1 cellular context compared by ENCODE assay signal in genomic region chr19:7980168-7980567, GRCh38.
TF ChIP-seq lines count a peak whose summit lies in the region.

No MANE protein-coding gene starts in this region.

TF ChIP-seq in GM23338, 12 proteins besides CTCF, POLR2A, EP300 and RAD21 (continued from another document):
- TF ChIP-seq ZNF462 (CRISPR knock-in tag; IDR thresholded peaks at IDR 0.05): no peak
- TF ChIP-seq STAT1 (IDR thresholded peaks at IDR 0.05; ENCODE audit: unreplicated experiment): no peak
- TF ChIP-seq ZNF331 (CRISPR knock-in tag; IDR thresholded peaks at IDR 0.05; ENCODE audit: low read depth): no peak
